18 cellular contexts compared by ENCODE assay signal in genomic region chr2:16107246-16107645, GRCh38.
A peak's percentile ranks its signal among the peaks of the same experiment; 100 is the strongest.
DNase-seq lines count a peak whose midpoint lies in the region; TF ChIP-seq lines count a peak whose summit lies in the region.
"Had no signal": no experiment of that assay in that cellular context is flagged by ENCODE, and none has a peak within 500 bp of the region (broad histone marks: within the 10 kb centered on the region; RNA-seq: fewer than 3 reads in every experiment).

No MANE protein-coding gene starts in this region.

- H4K5ac ChIP-seq in H9 (ENCODE audit: insufficient read length, low read depth, low read length), result no peak overlapping the region

- H3K4ac ChIP-seq in H9 (ENCODE audit: low read depth, low read length), result no peak overlapping the region

- no peak overlapping the region for H2BK120ac ChIP-seq in H9 (ENCODE audit: low read depth, low read length, poor library complexity, severe bottlenecking)

- no peak for TF ChIP-seq POLR2A in Peyer's patch (IDR thresholded peaks at IDR 0.05)

- no peak overlapping the region for H4K8ac ChIP-seq in H9 (replicated peaks; ENCODE audit: insufficient read length, low read depth, low read length)

- no peaks in the 10 kb centered on the region for H3K79me2 ChIP-seq in H9 (ENCODE audit: insufficient read depth, low read length)

- H4K91ac ChIP-seq in H9 (ENCODE audit: insufficient read length, low read depth, low read length), result peak overlapping the region; percentile 49

- H3K9me3 Mint-ChIP-seq in H9 (no peaks in the 10 kb centered on the region), CD14-positive monocyte (peaks cover 0 to 1% (median 0%) of the 10 kb centered on the region in 7 donors)
- H3K9me3 Mint-ChIP-seq: CD4-positive, alpha-beta T cell; CD8-positive, alpha-beta memory T cell had no signal

- no peak overlapping the region for H2AK5ac ChIP-seq in H9 (ENCODE audit: insufficient read length, low read length)

- H3K27ac Mint-ChIP-seq in H9 (peak overlapping the region; percentile 68 to 98 (median 96); a peak in 3 of 7 replicates), CD14-positive monocyte (no peak overlapping the region)
- H3K27ac Mint-ChIP-seq: CD4-positive, alpha-beta T cell; CD8-positive, alpha-beta memory T cell had no signal

- H3K9ac ChIP-seq in H9 (ENCODE audit: extremely low read depth, insufficient read length, low read length), result no peak overlapping the region
- H3K9ac ChIP-seq: BLaER1, GM23248 had no signal

- peaks cover 52 to 59% of the 10 kb centered on the region in 2 experiments for H3K4me1 Mint-ChIP-seq in H9
- no peaks in the 10 kb centered on the region for H3K4me1 Mint-ChIP-seq in CD14-positive monocyte
- H3K4me1 Mint-ChIP-seq: CD8-positive, alpha-beta memory T cell had no signal

- H3K27ac ChIP-seq in H9 (ENCODE audit: insufficient read length, low read depth, low read length) (peak overlapping the region; percentile 100), iPS DF 6.9 (ENCODE audit: low read length) (peak overlapping the region; percentile 2), Peyer's patch (no peak overlapping the region)
- H3K27ac ChIP-seq: BLaER1, C4-2B, GM23248 had no signal

- no peak overlapping the region for H3K23ac ChIP-seq in H9 (ENCODE audit: insufficient read length, low read depth, low read length)

- no peak overlapping the region for H3K14ac ChIP-seq in H9 (ENCODE audit: insufficient read depth, low read length)

- no peaks in the 10 kb centered on the region for H3K9me3 ChIP-seq in H9 (ENCODE audit: control insufficient read depth, low read depth, low read length)
- H3K9me3 ChIP-seq in iPS DF 6.9 (ENCODE audit: control insufficient read depth, insufficient read depth, low read length), result no peaks in the 10 kb centered on the region
- no peaks in the 10 kb centered on the region for H3K9me3 ChIP-seq in Peyer's patch
- H3K9me3 ChIP-seq: BLaER1 had no signal

- DNase-seq in H9 (no peak), SK-N-DZ (ENCODE audit: low spot score) (peak; percentile 96), iPS DF 6.9 (ENCODE audit: low read depth, low spot score) (no peak), Peyer's patch (no peak), midbrain (lab: John Stamatoyannopoulos, UW) (no peak), HT-29 (ENCODE audit: low spot score) (no peak), CD14-positive monocyte (ENCODE audit: low spot score) (no peak)
- DNase-seq: CD4-positive, alpha-beta T cell; CD8-positive, alpha-beta memory T cell; DMS 273 treated with DMSO at 0.1 percent for 48 hours; DMS79; EL; GDM1; GM23248; HCEC 1CT had no signal

- H3K36me3 Mint-ChIP-seq in H9 (ENCODE audit: insufficient read depth in 1 of 3, low read depth in 3 of 3) (no peaks in the 10 kb centered on the region), CD14-positive monocyte (no peaks in the 10 kb centered on the region)
- H3K36me3 Mint-ChIP-seq: CD8-positive, alpha-beta memory T cell had no signal

- H2BK5ac ChIP-seq in H9 (ENCODE audit: insufficient read length, low read length), result no peak overlapping the region

- H3K4me3 Mint-ChIP-seq in H9, result no peak overlapping the region
- no peak overlapping the region for H3K4me3 Mint-ChIP-seq in CD14-positive monocyte
- H3K4me3 Mint-ChIP-seq: CD4-positive, alpha-beta T cell; CD8-positive, alpha-beta memory T cell had no signal

- no peaks in the 10 kb centered on the region for H3K79me1 ChIP-seq in H9 (ENCODE audit: insufficient read depth, low read depth, low read length, poor library complexity, severe bottlenecking)

- H3K27me3 Mint-ChIP-seq in H9 (ENCODE audit: low read depth) (no peaks in the 10 kb centered on the region), CD14-positive monocyte (ENCODE audit: low read depth in 3 of 3) (peaks cover 0 to 2% (median 1%) of the 10 kb centered on the region in 3 donors)
- H3K27me3 Mint-ChIP-seq: CD4-positive, alpha-beta T cell had no signal

- no peak overlapping the region for H3K4me2 ChIP-seq in H9 (ENCODE audit: insufficient read depth, insufficient read length, low read length)
- H3K4me2 ChIP-seq: BLaER1 had no signal

- WGBS in H9 (ENCODE audit: extremely low coverage, insufficient read length, low lambda C conversion rate), result no CpG with 5 or more reads among the region's 6 CpGs
- no CpG with 5 or more reads among the region's 6 CpGs for WGBS in iPS DF 6.9 (ENCODE audit: insufficient coverage, insufficient read length)

- no peak overlapping the region for H2BK12ac ChIP-seq in H9 (ENCODE audit: insufficient read length, low read depth, low read length)

- no peaks in the 10 kb centered on the region for H3K23me2 ChIP-seq in H9 (ENCODE audit: insufficient read length, low read depth, low read length, poor library complexity, severe bottlenecking)

- intact Hi-C loops in CD14-positive monocyte (cut with micrococcal nuclease), result no loop called here

- H2AFZ ChIP-seq in H9 (ENCODE audit: low read length), result no peak overlapping the region
- H2AFZ ChIP-seq: GM23248 had no signal

- H3K36me3 ChIP-seq in iPS DF 6.9 (ENCODE audit: control insufficient read depth, insufficient read depth, low read length) (no peaks in the 10 kb centered on the region), Peyer's patch (no peaks in the 10 kb centered on the region)
- H3K36me3 ChIP-seq: BLaER1 had no signal

- H4K20me1 ChIP-seq in H9 (ENCODE audit: control insufficient read depth, insufficient read depth, insufficient read length), result no peaks in the 10 kb centered on the region
- H4K20me1 ChIP-seq: BLaER1 had no signal

- no peak overlapping the region for H3K56ac ChIP-seq in H9 (ENCODE audit: insufficient read length, low read depth, low read length)

- H3K4me3 ChIP-seq in iPS DF 6.9 (ENCODE audit: low read length) (no peak overlapping the region), Peyer's patch (no peak overlapping the region)
- H3K4me3 ChIP-seq: BLaER1, GM12878, GM23248 had no signal

- H2BK15ac ChIP-seq in H9 (ENCODE audit: low read depth, low read length), result no peak overlapping the region

- H3K27me3 ChIP-seq in H9 (ENCODE audit: insufficient read depth, low read length) (no peaks in the 10 kb centered on the region), iPS DF 6.9 (ENCODE audit: control insufficient read depth, insufficient read depth, low read length) (no peaks in the 10 kb centered on the region), Peyer's patch (no peaks in the 10 kb centered on the region)
- H3K27me3 ChIP-seq: BLaER1 had no signal

- no peak overlapping the region for H3K18ac ChIP-seq in H9 (ENCODE audit: insufficient read length, low read depth, low read length)

- H3K4me1 ChIP-seq in H9 (ENCODE audit: insufficient read depth, low read length) (peaks cover 16% of the 10 kb centered on the region; the same call in 1 of the 2 replicates), iPS DF 6.9 (ENCODE audit: control insufficient read depth, insufficient read depth, low read length) (peaks cover 18% of the 10 kb centered on the region), Peyer's patch (peaks cover 0 to 6% (median 2%) of the 10 kb centered on the region in 4 donors)

- no peak overlapping the region for H3T11ph ChIP-seq in H9 (ENCODE audit: low read length)

- TF ChIP-seq CTCF in H9 (conservative IDR thresholded peaks at IDR 0.05) (no peak), Peyer's patch (IDR thresholded peaks at IDR 0.05) (no peak), CD14-positive monocyte (IDR thresholded peaks at IDR 0.05) (no peak)

- H2BK20ac ChIP-seq in H9 (ENCODE audit: low read depth, low read length, poor library complexity, severe bottlenecking), result no peak overlapping the region

Comparison
In these comparisons a context has a peak if more than half of its experiments do, and no peak if none do; other contexts are left out.
1. H3K27ac ChIP-seq: peak in H9 (single experiment) and iPS DF 6.9 (single experiment); none in Peyer's patch (0 of 4).
2. H3K27ac Mint-ChIP-seq: peak in H9 (3 of 3); none in CD14-positive monocyte (0 of 7).